ENCODE assay signal across 18 cellular contexts in genomic region chr14:92890830-92891598, GRCh38. TPM values are rescaled to one million over a fixed set of nuclear protein-coding genes. Genes with fewer than 3 reads are reported as not detected.
DNase-seq lines count a peak whose midpoint lies in the region; ATAC-seq lines count a peak whose summit lies in the region.
"Had no signal": no experiment of that assay in that cellular context is flagged by ENCODE, and none has a peak within 500 bp of the region (broad histone marks: within the 10 kb centered on the region; RNA-seq: fewer than 3 reads in every experiment).

No MANE protein-coding gene starts in this region.

- H3K36me3 ChIP-seq in CD4-positive, CD25-positive, alpha-beta regulatory T cell (ENCODE audit: control insufficient read depth, insufficient read depth, low read length): no peaks in the 10 kb centered on the region
- H3K36me3 ChIP-seq: vagina had no signal

- peaks cover 0 to 16% (median 10%) of the 10 kb centered on the region in 7 donors for H3K9me3 Mint-ChIP-seq in CD4-positive, CD25-positive, alpha-beta regulatory T cell

- H3K9me3 ChIP-seq in CD4-positive, CD25-positive, alpha-beta regulatory T cell (ENCODE audit: control insufficient read depth in 2 of 2, low read length in 2 of 2): peaks cover 0 to 6% of the 10 kb centered on the region in 2 experiments
- H3K9me3 ChIP-seq: vagina had no signal

- H3K27ac ChIP-seq in CD4-positive, CD25-positive, alpha-beta regulatory T cell (ENCODE audit: insufficient read depth, low read length, poor library complexity, severe bottlenecking): no peak overlapping the region
- H3K27ac ChIP-seq: vagina had no signal

- H3K27me3 ChIP-seq in CD4-positive, CD25-positive, alpha-beta regulatory T cell (ENCODE audit: control insufficient read depth, insufficient read depth, low read length): peaks cover 4% of the 10 kb centered on the region
- H3K27me3 ChIP-seq: vagina had no signal

- no peaks in the 10 kb centered on the region for H3K27me3 Mint-ChIP-seq in CD4-positive, CD25-positive, alpha-beta regulatory T cell

- no peaks in the 10 kb centered on the region for H3K4me1 ChIP-seq in CD4-positive, CD25-positive, alpha-beta regulatory T cell (ENCODE audit: control insufficient read depth, insufficient read depth, low read length, poor library complexity, severe bottlenecking)
- H3K4me1 ChIP-seq: vagina had no signal

- H3K4me3 Mint-ChIP-seq in CD4-positive, CD25-positive, alpha-beta regulatory T cell: no peak overlapping the region
- H3K4me3 Mint-ChIP-seq: activated T-cell treated with anti-CD3 and anti-CD28 coated beads, Interleukin-2, amount 50 U/mL, for 4 hours; central memory CD8-positive, alpha-beta T cell had no signal

- H3K4me1 Mint-ChIP-seq in CD4-positive, CD25-positive, alpha-beta regulatory T cell: peaks cover 0 to 3% (median 0%) of the 10 kb centered on the region in 4 donors
- H3K4me1 Mint-ChIP-seq: central memory CD8-positive, alpha-beta T cell; naive B cell had no signal

- peaks cover 4% of the 10 kb centered on the region for H3K36me3 Mint-ChIP-seq in CD4-positive, CD25-positive, alpha-beta regulatory T cell

- peak in 1 of 3 donors; percentile 14 for DNase-seq in CD4-positive, CD25-positive, alpha-beta regulatory T cell
- DNase-seq in HT-29 (ENCODE audit: low spot score) (peak; percentile 32), NCI-H345 (lab: John Stamatoyannopoulos, UW) (peak; percentile 94), dermis blood vessel endothelial cell (peak; percentile 78), EL (no peak), epidermal melanocyte (ENCODE audit: insufficient read length, low spot score) (no peak)
- no peak for DNase-seq in stimulated activated naive CD4-positive, alpha-beta T cell treated with Interleukin-2 at 50 U/mL for 16 hours (lab: John Stamatoyannopoulos, UW)
- DNase-seq: activated T-cell treated with anti-CD3 and anti-CD28 coated beads, Interleukin-2, amount 50 U/mL, for 4 hours; HCEC 1CT; naive B cell; SIG-M5; stimulated activated CD4-positive, alpha-beta T cell treated with anti-CD3 and anti-CD28 coated beads, Interleukin-15, amount 100 ng/mL, for 24 hours had no signal

- peak overlapping the region in 1 of 3 donors; percentile 33 for H3K27ac Mint-ChIP-seq in CD4-positive, CD25-positive, alpha-beta regulatory T cell
- H3K27ac Mint-ChIP-seq: naive B cell had no signal

- peak; percentile 42 to 50 for ATAC-seq in CD4-positive, CD25-positive, alpha-beta regulatory T cell (ENCODE audit: low read depth in 2 of 2)
- ATAC-seq in GM21515 (IDR thresholded peaks at IDR 0.05; ENCODE audit: unreplicated experiment): no peak
- ATAC-seq: activated T-cell treated with anti-CD3 and anti-CD28 coated beads, Interleukin-2, amount 50 U/mL, for 4 hours had no signal

- H3K4me3 ChIP-seq in CD4-positive, CD25-positive, alpha-beta regulatory T cell (ENCODE audit: low read depth, low read length): no peak overlapping the region
- H3K4me3 ChIP-seq: vagina had no signal

RNA-seq across cellular contexts. Expression of gene CHGA, which starts 31.9 kb away (rescaled TPM):
- not detected for total RNA-seq in CD4-positive, CD25-positive, alpha-beta regulatory T cell
- under 1 TPM; 0.21 to 0.72 (median 0.33) TPM for polyA plus RNA-seq in CD4-positive, CD25-positive, alpha-beta regulatory T cell
- not detected in 2 replicates for total RNA-seq in HT-29 (2014; rRNA removed; shearing (Covaris generic))
- under 0.01 and 0.09 TPM in 2 replicates for total RNA-seq in dermis blood vessel endothelial cell
- total RNA-seq: fibroblast of villous mesenchyme, liver, pulmonary artery endothelial cell had no signal

Comparison
In these comparisons a context has a peak if more than half of its experiments do, and no peak if none do; other contexts are left out.
1. DNase-seq: peak in HT-29 (single experiment), NCI-H345 (single experiment) and dermis blood vessel endothelial cell (single experiment); none in EL (single experiment), epidermal melanocyte (single experiment) and stimulated activated naive CD4-positive, alpha-beta T cell treated with Interleukin-2 at 50 U/mL for 16 hours (single experiment).